In the genomic region with DNA sequence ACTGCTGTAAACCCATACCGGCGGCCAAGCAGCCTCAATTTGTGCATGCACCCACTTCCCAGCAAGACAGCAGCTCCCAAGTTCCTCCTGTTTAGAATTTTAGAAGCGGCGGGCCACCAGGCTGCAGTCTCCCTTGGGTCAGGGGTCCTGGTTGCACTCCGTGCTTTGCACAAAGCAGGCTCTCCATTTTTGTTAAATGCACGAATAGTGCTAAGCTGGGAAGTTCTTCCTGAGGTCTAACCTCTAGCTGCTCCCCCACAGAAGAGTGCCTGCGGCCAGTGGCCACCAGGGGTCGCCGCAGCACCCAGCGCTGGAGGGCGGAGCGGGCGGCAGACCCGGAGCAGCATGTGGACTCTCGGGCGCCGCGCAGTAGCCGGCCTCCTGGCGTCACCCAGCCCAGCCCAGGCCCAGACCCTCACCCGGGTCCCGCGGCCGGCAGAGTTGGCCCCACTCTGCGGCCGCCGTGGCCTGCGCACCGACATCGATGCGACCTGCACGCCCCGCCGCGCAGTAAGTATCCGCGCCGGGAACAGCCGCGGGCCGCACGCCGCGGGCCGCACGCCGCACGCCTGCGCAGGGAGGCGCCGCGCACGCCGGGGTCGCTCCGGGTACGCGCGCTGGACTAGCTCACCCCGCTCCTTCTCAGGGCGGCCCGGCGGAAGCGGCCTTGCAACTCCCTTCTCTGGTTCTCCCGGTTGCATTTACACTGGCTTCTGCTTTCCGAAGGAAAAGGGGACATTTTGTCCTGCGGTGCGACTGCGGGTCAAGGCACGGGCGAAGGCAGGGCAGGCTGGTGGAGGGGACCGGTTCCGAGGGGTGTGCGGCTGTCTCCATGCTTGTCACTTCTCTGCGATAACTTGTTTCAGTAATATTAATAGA, we compare ENCODE assay signal across 8 cellular contexts. TPM values are rescaled to one million over a fixed set of nuclear protein-coding genes. Genes with fewer than 3 reads are reported as not detected.
A peak's percentile ranks its signal among the peaks of the same experiment; 100 is the strongest.
DNase-seq lines count a peak whose midpoint lies in the region; ATAC-seq and TF ChIP-seq lines count a peak whose summit lies in the region.

A gene (plus strand): TSS at position 315 of the 879 bp plus-strand sequence. CDS start 31 bp downstream, at position 346.

- BruUV-seq in Caco-2 (replicated peaks; lab: Mats Ljungman, UMichigan) = no TSS peak

- TF ChIP-seq CTCF in Caco-2 (IDR thresholded peaks at IDR 0.05; ENCODE audit: insufficient read depth in 1 of 2, low read depth in 1 of 2, low read length in 1 of 2, severe bottlenecking in 1 of 2, unreplicated experiment in 1 of 2) (peak; percentile 49 to 70), OCI-LY1 (IDR thresholded peaks at IDR 0.05; ENCODE audit: low read length) (peak; percentile 98)

- H3K4me3 ChIP-seq in Caco-2 (ENCODE audit: low read depth, low read length) (peak within 1 kb of the TSS; percentile 55), OCI-LY1 (ENCODE audit: low read depth, low read length, poor library complexity, severe bottlenecking) (peak within 1 kb of the TSS; percentile 87), muscle layer of colon (ENCODE audit: low read depth in 1 of 2, low read length in 2 of 2) (peak within 1 kb of the TSS; percentile 86 to 92)

- no peaks in the 10 kb centered on the region for H3K9me3 ChIP-seq in Caco-2
- H3K9me3 ChIP-seq in OCI-LY1 (ENCODE audit: low read length) = no peaks in the 10 kb centered on the region
- H3K9me3 ChIP-seq in muscle layer of colon (ENCODE audit: low read length) = no peaks in the 10 kb centered on the region

- intact Hi-C loops in Caco-2 (cut with micrococcal nuclease; ENCODE audit: unreplicated experiment) = no loop called here

- H2AFZ ChIP-seq in OCI-LY1 (ENCODE audit: low read length) = 0 out of 2 replicates have a peak within 1 kb of the TSS, but pooled peaks have one; percentile 15

- H3K9me2 ChIP-seq in OCI-LY1 (ENCODE audit: low read depth, low read length) = no peaks in the 10 kb centered on the region

- CTCF ChIA-PET in Caco-2 (lab: Charles Lee) = interaction anchor here (0.8 kb wide), 2 partner anchors 158 to 474 kb away, joined by 3 read pairs; no protein-coding TSS in a partner anchor

- H3K36me3 Mint-ChIP-seq in Caco-2 (ENCODE audit: insufficient read depth, unreplicated experiment) = no peaks in the 10 kb centered on the region

- peak within 1 kb of the TSS; percentile 92 for H3K4me2 ChIP-seq in OCI-LY1 (ENCODE audit: low read length)

- H3K9ac ChIP-seq in OCI-LY1 (ENCODE audit: low read length) (peak within 1 kb of the TSS; percentile 80), muscle layer of colon (ENCODE audit: low read length) (peak within 1 kb of the TSS; percentile 82)

- no peaks in the 10 kb centered on the region for H3K36me3 ChIP-seq in Caco-2 (ENCODE audit: control insufficient read depth, insufficient read depth, low read length)
- H3K36me3 ChIP-seq in OCI-LY1 (ENCODE audit: insufficient read depth, low read length) = no peaks in the 10 kb centered on the region
- no peaks in the 10 kb centered on the region for H3K36me3 ChIP-seq in muscle layer of colon (ENCODE audit: insufficient read depth, low read length)

- peak within 1 kb of the TSS; percentile 79 for H3K4me3 Mint-ChIP-seq in Caco-2 (ENCODE audit: unreplicated experiment)

- DNase-seq in Caco-2 (peak; percentile 50 to 66), HK-2 (ENCODE audit: unreplicated experiment) (peak; percentile 52), activated T-cell treated with anti-CD3 and anti-CD28 coated beads for 48 hours (ENCODE audit: low read depth) (peak; percentile 81), erythroblast (lab: John Stamatoyannopoulos, UW) (peak; percentile 89 to 93)
- DNase-seq in stimulated activated CD8-positive, alpha-beta memory T cell treated with anti-CD3 and anti-CD28 coated beads, Interleukin-7, amount 100 ng/mL, for 24 hours (ENCODE audit: low read depth) = peak; percentile 72

- no peaks in the 10 kb centered on the region for H3K27me3 Mint-ChIP-seq in Caco-2 (ENCODE audit: insufficient read depth, unreplicated experiment)

- no peaks in the 10 kb centered on the region for H3K4me1 Mint-ChIP-seq in Caco-2 (ENCODE audit: low read depth, unreplicated experiment)

- H4K20me1 ChIP-seq in OCI-LY1 (ENCODE audit: insufficient read depth, low read length) = no peaks in the 10 kb centered on the region

- H3K79me2 ChIP-seq in OCI-LY1 (ENCODE audit: insufficient read depth, low read length) = peaks cover 10% of the 10 kb centered on the region; the same call in 1 of the 2 replicates

- peak; percentile 73 for TF ChIP-seq POLR2A in erythroblast (IDR thresholded peaks at IDR 0.05; ENCODE audit: low read length)

- no peaks in the 10 kb centered on the region for H3K9me3 Mint-ChIP-seq in Caco-2 (ENCODE audit: unreplicated experiment)

- peak within 1 kb of the TSS; percentile 82 for H3K27ac Mint-ChIP-seq in Caco-2 (ENCODE audit: unreplicated experiment)

- H3K27ac ChIP-seq in OCI-LY1 (ENCODE audit: low read depth, low read length, poor library complexity, severe bottlenecking) = peak within 1 kb of the TSS; percentile 66
- H3K27ac ChIP-seq in muscle layer of colon (ENCODE audit: low read depth, low read length) = peak within 1 kb of the TSS; percentile 93

- H3K4me1 ChIP-seq in Caco-2 (no peaks in the 10 kb centered on the region), OCI-LY1 (ENCODE audit: insufficient read depth, low read length, severe bottlenecking) (peaks cover 10% of the 10 kb centered on the region), muscle layer of colon (ENCODE audit: insufficient read depth, low read length) (peaks cover 11% of the 10 kb centered on the region)

- no peaks in the 10 kb centered on the region for H3F3A ChIP-seq in OCI-LY1 (ENCODE audit: insufficient read depth, low read length)

- no peaks in the 10 kb centered on the region for H3K27me3 ChIP-seq in Caco-2 (replicated peaks; ENCODE audit: control insufficient read depth, insufficient read depth, low read length)
- H3K27me3 ChIP-seq in OCI-LY1 (ENCODE audit: insufficient read depth, low read length) = no peaks in the 10 kb centered on the region
- no peaks in the 10 kb centered on the region for H3K27me3 ChIP-seq in muscle layer of colon (ENCODE audit: control insufficient read depth in 1 of 2, insufficient read depth in 2 of 2, low read length in 2 of 2)

- POLR2A ChIA-PET in Caco-2 (lab: Charles Lee) = no interaction called here

- ATAC-seq in GM19455 (IDR thresholded peaks at IDR 0.05; ENCODE audit: unreplicated experiment) = peak; percentile 95

RNA-seq across cellular contexts. Expression of the gene that starts here (rescaled TPM):
- total RNA-seq in Caco-2 (2022) = 7.6 and 8.6 TPM in 2 replicates

Comparison
In these comparisons a context has a peak if more than half of its experiments do, and no peak if none do; other contexts are left out.
1. Peak in every context shown above with its lines: DNase-seq, ATAC-seq, H3K4me3 ChIP-seq and H3K27ac ChIP-seq.